ENCODE assay signal across 13 cellular contexts in genomic region chr4:139887378-139887801, GRCh38.
DNase-seq lines count a peak whose midpoint lies in the region; ATAC-seq and TF ChIP-seq lines count a peak whose summit lies in the region.
"Had no signal": no experiment of that assay in that cellular context is flagged by ENCODE, and none has a peak within 500 bp of the region (broad histone marks: within the 10 kb centered on the region; RNA-seq: fewer than 3 reads in every experiment).

No MANE protein-coding gene starts in this region.

- peak overlapping the region; percentile 63; the same call in 1 of the 2 replicates for H3K18ac ChIP-seq in IMR-90 (ENCODE audit: low read depth, low read length)

- no peak overlapping the region for H3K56ac ChIP-seq in IMR-90 (ENCODE audit: extremely low read depth, insufficient read depth, low read length)

- H3K27me3 ChIP-seq in IMR-90 (ENCODE audit: control insufficient read depth, insufficient read depth, low read length) (no peaks in the 10 kb centered on the region), adrenal gland (no peaks in the 10 kb centered on the region), spleen (replicated peaks in 1 of 7) (no peaks in the 10 kb centered on the region), MM.1S (replicated peaks; ENCODE audit: insufficient read depth, low read length) (no peaks in the 10 kb centered on the region)

- H2BK15ac ChIP-seq in IMR-90 (ENCODE audit: low read depth, low read length) = peak overlapping the region; percentile 4; the same call in 1 of the 3 replicates

- H3K4me2 ChIP-seq in IMR-90 (ENCODE audit: low read depth, low read length) (peak overlapping the region; percentile 95), MM.1S (ENCODE audit: low read depth, low read length) (no peak overlapping the region)

- peak overlapping the region in 1 of 2 experiments; percentile 41; a peak in 2 of 4 replicates for H4K8ac ChIP-seq in IMR-90 (ENCODE audit: low read depth in 2 of 2, low read length in 2 of 2)

- no CpG with 5 or more reads among the region's 4 CpGs for WGBS in IMR-90 (ENCODE audit: extremely low coverage in 2 of 2, insufficient read length in 1 of 2), 2 experiments
- 22 to 34% (median 29%) methylated on average over 4 of the region's 4 CpGs for WGBS in adrenal gland, 4 donors
- 63 to 76% (median 65%) methylated on average over 4 of the region's 4 CpGs for WGBS in spleen, 5 donors

- H3K4me1 ChIP-seq in IMR-90 (ENCODE audit: control insufficient read depth, insufficient read depth, low read length) (peaks cover 11% of the 10 kb centered on the region), adrenal gland (replicated peaks in 1 of 2) (peaks cover 0 to 16% of the 10 kb centered on the region in 2 donors), spleen (peaks cover 0 to 35% (median 19%) of the 10 kb centered on the region in 6 donors), MM.1S (ENCODE audit: low read length) (no peaks in the 10 kb centered on the region)

- H2AK5ac ChIP-seq in IMR-90 (ENCODE audit: low read depth, low read length) = no peak overlapping the region

- H2BK20ac ChIP-seq in IMR-90 (ENCODE audit: low read depth, low read length) = no peak overlapping the region

- H3K79me1 ChIP-seq in IMR-90 (ENCODE audit: low read depth in 1 of 2, low read length in 2 of 2) = peaks cover 0 to 6% of the 10 kb centered on the region in 2 experiments; a peak in 1 of 4 replicates

- dilution Hi-C loops in IMR-90 (cut with HindIII; ENCODE audit: low sequenced_read_pairs, unreplicated experiment) = no loop called here

- no peak overlapping the region for H2AK9ac ChIP-seq in IMR-90 (replicated peaks; ENCODE audit: low read depth, low read length, poor library complexity)

- no peaks in the 10 kb centered on the region for H3K9me2 ChIP-seq in MM.1S (replicated peaks; ENCODE audit: insufficient read depth, low read length)

- no peaks in the 10 kb centered on the region for H3K79me2 ChIP-seq in MM.1S (ENCODE audit: low read length)

- DNase-seq in IMR-90 (peak; percentile 19), adrenal gland (no peak), kidney glomerular epithelial cell (lab: John Stamatoyannopoulos, UW) (peak; percentile 24), spleen (no peak), NCI-H187 (lab: John Stamatoyannopoulos, UW) (no peak), MM.1S (no peak), T-helper 2 cell (no peak)
- DNase-seq: activated CD4-positive, alpha-beta T cell treated with anti-CD3 and anti-CD28 coated beads for 48 hours; aorta; KBM-7; retina; stimulated activated naive B cell treated with anti-CD40 and anti-IgM and Interleukin-4, amounts not matched to agents 10 μg/mL and 1 μg/mL and 100 μg/mL, for 72 hours had no signal

- H3K27ac ChIP-seq in IMR-90 (ENCODE audit: insufficient read depth, low read length) (no peak overlapping the region), adrenal gland (peak overlapping the region in 3 of 5 donors; percentile 44 to 61 (median 57)), spleen (peak overlapping the region in 5 of 8 donors; percentile 6 to 51 (median 39)), MM.1S (ENCODE audit: low read length) (no peak overlapping the region)

- no peak for TF ChIP-seq RAD21 in IMR-90 (IDR thresholded peaks at IDR 0.05; ENCODE audit: low read length)

- peak overlapping the region; percentile 22; the same call in 1 of the 2 replicates for H3K4me3 ChIP-seq in IMR-90 (ENCODE audit: insufficient read depth, low read depth, low read length)
- H3K4me3 ChIP-seq in adrenal gland = peak overlapping the region in 2 of 4 donors; percentile 18 to 49
- peak overlapping the region in 3 of 8 donors; percentile 5 to 26 (median 16) for H3K4me3 ChIP-seq in spleen
- H3K4me3 ChIP-seq in MM.1S (ENCODE audit: low read length) = no peak overlapping the region

- TF ChIP-seq CTCF in IMR-90 (conservative IDR thresholded peaks at IDR 0.05; ENCODE audit: low read depth, low read length) (no peak), adrenal gland (IDR thresholded peaks at IDR 0.05) (no peak), spleen (IDR thresholded peaks at IDR 0.05 in 8 of 11, conservative IDR thresholded peaks at IDR 0.05 in 3 of 11) (no peak), MM.1S (IDR thresholded peaks at IDR 0.05; ENCODE audit: low read length) (no peak)

- POLR2A ChIA-PET in IMR-90 (lab: Charles Lee; ENCODE audit: unreplicated experiment) = interaction anchor here (0.7 kb wide), 1 partner anchor 85 kb away, joined by 3 read pairs; no protein-coding TSS in a partner anchor

- no peaks in the 10 kb centered on the region for H3K9me1 ChIP-seq in IMR-90 (ENCODE audit: insufficient read depth, low read length)

- H3K9me3 ChIP-seq in IMR-90 (ENCODE audit: control insufficient read depth, insufficient read depth, low read length) (peaks cover 2% of the 10 kb centered on the region), adrenal gland (replicated peaks in 1 of 3) (no peaks in the 10 kb centered on the region), spleen (no peaks in the 10 kb centered on the region), MM.1S (replicated peaks; ENCODE audit: insufficient read depth, low read length) (no peaks in the 10 kb centered on the region)

- H2AFZ ChIP-seq in IMR-90 (replicated peaks; ENCODE audit: low read length, poor library complexity) (peak overlapping the region; percentile 55), MM.1S (ENCODE audit: low read length) (no peak overlapping the region)

- no peak overlapping the region for H4K91ac ChIP-seq in IMR-90 (ENCODE audit: insufficient read depth, low read depth, low read length)

- ATAC-seq in IMR-90 (ENCODE audit: low read depth) = peak; percentile 48
- ATAC-seq in HG03135 (IDR thresholded peaks at IDR 0.05; ENCODE audit: unreplicated experiment) = no peak

- TF ChIP-seq POLR2A in IMR-90 (IDR thresholded peaks at IDR 0.05; ENCODE audit: low read depth, low read length) = no peak
- peak in 1 of 2 donors; percentile 6 for TF ChIP-seq POLR2A in adrenal gland (IDR thresholded peaks at IDR 0.05)
- no peak for TF ChIP-seq POLR2A in spleen (IDR thresholded peaks at IDR 0.05)

- H3K36me3 ChIP-seq in IMR-90 (ENCODE audit: control insufficient read depth, insufficient read depth, low read length) = no peaks in the 10 kb centered on the region
- H3K36me3 ChIP-seq in adrenal gland (replicated peaks in 1 of 2) = no peaks in the 10 kb centered on the region
- H3K36me3 ChIP-seq in spleen = no peaks in the 10 kb centered on the region
- no peaks in the 10 kb centered on the region for H3K36me3 ChIP-seq in MM.1S (replicated peaks; ENCODE audit: insufficient read depth, low read length)

- no peak overlapping the region for H3K23ac ChIP-seq in IMR-90 (ENCODE audit: low read depth, low read length)

- H4K5ac ChIP-seq in IMR-90 (ENCODE audit: low read depth, low read length) = no peak overlapping the region

- no peaks in the 10 kb centered on the region for H3F3A ChIP-seq in MM.1S (ENCODE audit: insufficient read depth, low read length)

- intact Hi-C loops in IMR-90 (cut with micrococcal nuclease) (no loop called here), adrenal gland (cut with DNase I) (no loop called here), spleen (cut with DNase I; ENCODE audit: low total_unique reads) (no loop called here)

- in situ Hi-C loops in IMR-90 (cut with MboI; ENCODE audit: low sequenced_read_pairs) = no loop called here

- CTCF ChIA-PET in IMR-90 (lab: Yijun Ruan, JAX) = interaction anchor here (0.7 to 1.3 kb wide), 3 partner anchors 10 to 281 kb away, joined by 3 read pairs; no protein-coding TSS in a partner anchor

- peak overlapping the region; percentile 5; the same call in 1 of the 2 replicates for H2BK120ac ChIP-seq in IMR-90 (ENCODE audit: low read depth, low read length)

- peak overlapping the region; percentile 48; the same call in 1 of the 2 replicates for H3K4ac ChIP-seq in IMR-90 (ENCODE audit: low read depth, low read length)

- H3K14ac ChIP-seq in IMR-90 (replicated peaks; ENCODE audit: low read depth, low read length) = 0 out of 2 replicates have a peak overlapping the region, but pooled peaks have one; percentile 18

- H3K9ac ChIP-seq in IMR-90 (ENCODE audit: low read depth, low read length) (peak overlapping the region; percentile 7; the same call in 1 of the 2 replicates), MM.1S (ENCODE audit: low read length) (no peak overlapping the region)

- no TSS peak for BruUV-seq in IMR-90 (replicated peaks; lab: Mats Ljungman, UMichigan)

- H2BK5ac ChIP-seq in IMR-90 (ENCODE audit: low read depth, low read length, poor library complexity, severe bottlenecking) = peak overlapping the region; percentile 40

- H4K20me1 ChIP-seq in IMR-90 (ENCODE audit: insufficient read depth, low read length) (no peaks in the 10 kb centered on the region), MM.1S (ENCODE audit: insufficient read depth, low read length) (no peaks in the 10 kb centered on the region)

TF ChIP-seq in IMR-90, 13 proteins besides CTCF, POLR2A, EP300 and RAD21:
- TF ChIP-seq MAZ (IDR thresholded peaks at IDR 0.05; ENCODE audit: borderline replicate concordance, low read depth, low read length) (no peak), FOS (IDR thresholded peaks at IDR 0.05; ENCODE audit: low read depth, low read length) (no peak), CEBPB (IDR thresholded peaks at IDR 0.05; ENCODE audit: low read depth, low read length) (no peak)

Comparison
In these comparisons a context has a peak if more than half of its experiments do, and no peak if none do; other contexts are left out.
1. DNase-seq: peak in IMR-90 (single experiment) and kidney glomerular epithelial cell (single experiment); none in adrenal gland (0 of 7), spleen (single experiment), NCI-H187 (0 of 2), MM.1S (single experiment) and T-helper 2 cell (0 of 5).
2. H3K27ac ChIP-seq: peak in adrenal gland (3 of 5) and spleen (5 of 8); none in IMR-90 (single experiment) and MM.1S (single experiment).